ENCODE assay signal across 1 cellular context in the genomic region with DNA sequence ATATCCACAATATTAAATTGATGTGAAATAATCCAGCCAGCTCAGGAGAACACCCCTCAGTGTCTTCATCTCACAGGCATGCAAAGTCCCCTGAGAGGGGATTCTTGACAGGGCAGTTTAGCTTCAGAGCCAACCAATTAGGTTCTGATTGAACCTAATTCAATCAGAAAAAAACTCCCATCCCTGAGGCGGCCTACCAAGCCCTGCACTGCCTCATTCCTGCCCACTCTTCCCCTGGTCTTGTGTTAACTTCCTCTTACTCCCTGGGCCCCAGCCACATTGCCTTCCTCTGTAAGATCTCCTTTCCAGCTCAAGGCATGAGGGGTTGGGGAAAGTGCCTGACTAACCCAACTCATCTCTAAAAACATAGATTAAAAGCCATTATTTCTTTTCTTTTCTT.
TF ChIP-seq lines count a peak whose summit lies in the region.

No MANE protein-coding gene starts in this region.

TF ChIP-seq in HepG2, 621 proteins besides CTCF, POLR2A, EP300 and RAD21:
- TF ChIP-seq ZNF614 (CRISPR knock-in tag; IDR thresholded peaks at IDR 0.05; ENCODE audit: borderline replicate concordance) (no peak), PLRG1 (conservative IDR thresholded peaks at IDR 0.05) (no peak), ZBTB21 (CRISPR knock-in tag; IDR thresholded peaks at IDR 0.05) (no peak), HIC2 (CRISPR knock-in tag; IDR thresholded peaks at IDR 0.05; ENCODE audit: low read depth) (no peak), CREB1 (IDR thresholded peaks at IDR 0.05) (no peak), CREB1 (CRISPR knock-in tag; IDR thresholded peaks at IDR 0.05) (no peak), ZC3H4 (CRISPR knock-in tag; IDR thresholded peaks at IDR 0.05; ENCODE audit: borderline replicate concordance) (no peak), KLF15 (CRISPR knock-in tag; IDR thresholded peaks at IDR 0.05; ENCODE audit: borderline replicate concordance) (no peak), NR2C2 (CRISPR knock-in tag; IDR thresholded peaks at IDR 0.05; ENCODE audit: borderline replicate concordance) (no peak), ZNF496 (CRISPR knock-in tag; IDR thresholded peaks at IDR 0.05; ENCODE audit: insufficient replicate concordance) (no peak), ZNF207 (IDR thresholded peaks at IDR 0.05; ENCODE audit: borderline replicate concordance) (no peak), ZNF687 (CRISPR knock-in tag; IDR thresholded peaks at IDR 0.05) (no peak), AGO1 (IDR thresholded peaks at IDR 0.05; ENCODE audit: low read depth, low read length, poor library complexity, severe bottlenecking) (no peak), BHLHE40 (IDR thresholded peaks at IDR 0.05; ENCODE audit: low read length) (no peak), ZNF549 (CRISPR knock-in tag; IDR thresholded peaks at IDR 0.05) (no peak)
- TF ChIP-seq, protein P1, sequence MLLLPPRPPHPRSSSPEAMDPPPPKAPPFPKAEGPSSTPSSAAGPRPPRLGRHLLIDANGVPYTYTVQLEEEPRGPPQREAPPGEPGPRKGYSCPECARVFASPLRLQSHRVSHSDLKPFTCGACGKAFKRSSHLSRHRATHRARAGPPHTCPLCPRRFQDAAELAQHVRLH (CRISPR knock-in tag; IDR thresholded peaks at IDR 0.05; ENCODE audit: borderline replicate concordance, low read depth) = no peak
- TF ChIP-seq, protein P2, sequence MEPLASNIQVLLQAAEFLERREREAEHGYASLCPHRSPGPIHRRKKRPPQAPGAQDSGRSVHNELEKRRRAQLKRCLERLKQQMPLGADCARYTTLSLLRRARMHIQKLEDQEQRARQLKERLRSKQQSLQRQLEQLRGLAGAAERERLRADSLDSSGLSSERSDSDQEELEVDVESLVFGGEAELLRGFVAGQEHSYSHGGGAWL (CRISPR knock-in tag; IDR thresholded peaks at IDR 0.05) = no peak
